22 cellular contexts compared by ENCODE assay signal in genomic region chr4:168876106-168876505, GRCh38.
DNase-seq lines count a peak whose midpoint lies in the region; ATAC-seq, FAIRE-seq and TF ChIP-seq lines count a peak whose summit lies in the region.
"Had no signal": no experiment of that assay in that cellular context is flagged by ENCODE, and none has a peak within 500 bp of the region (broad histone marks: within the 10 kb centered on the region; RNA-seq: fewer than 3 reads in every experiment).

No MANE protein-coding gene starts in this region.

- H3K27ac ChIP-seq in RWPE2 (ENCODE audit: poor library complexity, severe bottlenecking), result no peak overlapping the region
- peak overlapping the region; percentile 71 for H3K27ac ChIP-seq in muscle layer of colon (ENCODE audit: low read depth, low read length)
- H3K27ac ChIP-seq: KMS-11 had no signal

- no peak overlapping the region for H3K4me2 ChIP-seq in skeletal muscle satellite cell (ENCODE audit: low read length)
- H3K4me2 ChIP-seq: KMS-11 had no signal

- H3K27me3 Mint-ChIP-seq in T-helper 17 cell, result peaks cover 81% of the 10 kb centered on the region

- no peak for DNase-seq in D721Med (ENCODE audit: insufficient read length, low spot score)
- DNase-seq in RWPE2 (ENCODE audit: low spot score), result no peak
- DNase-seq in UCSD-AML1 (lab: John Stamatoyannopoulos, UW; ENCODE audit: unreplicated experiment), result no peak
- no peak for DNase-seq in A172 (ENCODE audit: low spot score)
- DNase-seq in GM19239 (ENCODE audit: insufficient read length, low spot score), result no peak
- DNase-seq in T-helper 17 cell, result no peak
- DNase-seq: activated CD8-positive, alpha-beta T cell treated with anti-CD3 and anti-CD28 coated beads for 36 hours; activated gamma-delta T cell; activated T-cell treated with anti-CD3 and anti-CD28 coated beads for 4 hours; CD4-positive, CD25-positive, alpha-beta regulatory T cell; cortex of kidney; MV-4-11; NCI-H2171; NCI-H524; Peyer's patch; T1000 had no signal

- FAIRE-seq in D721Med (lab: Jason Lieb, UNC), result peak; percentile 53
- no peak for FAIRE-seq in GM19239 (lab: Jason Lieb, UNC)
- FAIRE-seq: G401.6 had no signal

- peaks cover 4% of the 10 kb centered on the region for H3K4me1 Mint-ChIP-seq in T-helper 17 cell

- H3K27ac Mint-ChIP-seq in T-helper 17 cell, result no peak overlapping the region
- H3K27ac Mint-ChIP-seq: activated CD8-positive, alpha-beta T cell treated with anti-CD3 and anti-CD28 coated beads for 36 hours; CD4-positive, CD25-positive, alpha-beta regulatory T cell; mesothelial cell of epicardium had no signal

- H3K4me3 ChIP-seq in RWPE2 (ENCODE audit: severe bottlenecking), result no peak overlapping the region
- H3K4me3 ChIP-seq in muscle layer of colon (ENCODE audit: low read depth in 1 of 2, low read length in 2 of 2), result no peak overlapping the region
- no peak overlapping the region for H3K4me3 ChIP-seq in skeletal muscle satellite cell (ENCODE audit: low read length)
- H3K4me3 ChIP-seq: HAP-1, Peyer's patch had no signal

- ATAC-seq in RWPE2 (ENCODE audit: low read depth) (peak; percentile 27; the same call in 1 of the 3 replicates), T-helper 17 cell (no peak)
- ATAC-seq: activated CD8-positive, alpha-beta T cell treated with anti-CD3 and anti-CD28 coated beads for 36 hours had no signal

- H3K9ac ChIP-seq in muscle layer of colon (ENCODE audit: low read length) (no peak overlapping the region), skeletal muscle satellite cell (ENCODE audit: low read depth, low read length) (peak overlapping the region; percentile 35)
- H3K9ac ChIP-seq: KMS-11 had no signal

- H3K36me3 ChIP-seq in RWPE2 (ENCODE audit: low read depth) (peaks cover 71% of the 10 kb centered on the region), muscle layer of colon (ENCODE audit: insufficient read depth, low read length) (peaks cover 21% of the 10 kb centered on the region), skeletal muscle satellite cell (ENCODE audit: insufficient read depth, low read length) (peaks cover 54% of the 10 kb centered on the region)
- H3K36me3 ChIP-seq: Peyer's patch had no signal

- H3K27me3 ChIP-seq in RWPE2 (ENCODE audit: insufficient read depth, poor library complexity, severe bottlenecking) (no peaks in the 10 kb centered on the region), muscle layer of colon (ENCODE audit: control insufficient read depth in 1 of 2, insufficient read depth in 2 of 2, low read length in 2 of 2) (no peaks in the 10 kb centered on the region), skeletal muscle satellite cell (ENCODE audit: control insufficient read depth, insufficient read depth, low read length) (no peaks in the 10 kb centered on the region)
- H3K27me3 ChIP-seq: Peyer's patch had no signal

- TF ChIP-seq CTCF in D721Med (IDR thresholded peaks at IDR 0.05; ENCODE audit: insufficient read depth, missing control alignments) (no peak), RWPE2 (IDR thresholded peaks at IDR 0.05; ENCODE audit: poor library complexity, severe bottlenecking) (no peak)

- no peaks in the 10 kb centered on the region for H3K9me3 ChIP-seq in RWPE2 (ENCODE audit: severe bottlenecking)
- H3K9me3 ChIP-seq in muscle layer of colon (ENCODE audit: low read length), result no peaks in the 10 kb centered on the region
- H3K9me3 ChIP-seq in skeletal muscle satellite cell (replicated peaks; ENCODE audit: low read length), result no peaks in the 10 kb centered on the region
- H3K9me3 ChIP-seq in T-helper 17 cell (ENCODE audit: control insufficient read depth, low read length, poor library complexity, severe bottlenecking), result no peaks in the 10 kb centered on the region
- H3K9me3 ChIP-seq: HAP-1, Peyer's patch had no signal

- H3K4me1 ChIP-seq in RWPE2 (ENCODE audit: insufficient read depth, poor library complexity, severe bottlenecking) (peaks cover 7% of the 10 kb centered on the region), muscle layer of colon (ENCODE audit: insufficient read depth, low read length) (peaks cover 92% of the 10 kb centered on the region), skeletal muscle satellite cell (ENCODE audit: control insufficient read depth, insufficient read depth, low read length) (peaks cover 57% of the 10 kb centered on the region)

- peaks cover 3% of the 10 kb centered on the region for H3K36me3 Mint-ChIP-seq in T-helper 17 cell (ENCODE audit: low read depth)

- no peak overlapping the region for H3K4me3 Mint-ChIP-seq in T-helper 17 cell
- H3K4me3 Mint-ChIP-seq: activated CD8-positive, alpha-beta T cell treated with anti-CD3 and anti-CD28 coated beads for 36 hours; CD4-positive, CD25-positive, alpha-beta regulatory T cell; mesothelial cell of epicardium had no signal
